9 cellular contexts compared by ENCODE assay signal in genomic region chrX:11558972-11559371, GRCh38.
DNase-seq lines count a peak whose midpoint lies in the region; ATAC-seq and TF ChIP-seq lines count a peak whose summit lies in the region.
"Had no signal": no experiment of that assay in that cellular context is flagged by ENCODE, and none has a peak within 500 bp of the region (broad histone marks: within the 10 kb centered on the region; RNA-seq: fewer than 3 reads in every experiment).

No MANE protein-coding gene starts in this region.

- H3K79me2 ChIP-seq in SK-N-SH (ENCODE audit: insufficient read depth) (no peaks in the 10 kb centered on the region), neural progenitor cell (ENCODE audit: low read depth) (no peaks in the 10 kb centered on the region)

- WGBS in SK-N-SH (ENCODE audit: low lambda C conversion rate), result 65% methylated on average over 4 of the region's 4 CpGs

- H3K36me3 ChIP-seq in A673 (ENCODE audit: insufficient read depth, low read length, poor library complexity, severe bottlenecking) (no peaks in the 10 kb centered on the region), SK-N-SH (replicated peaks in 1 of 2; ENCODE audit: control insufficient read depth in 1 of 2, insufficient read depth in 2 of 2, low read length in 1 of 2) (no peaks in the 10 kb centered on the region), neural progenitor cell (no peaks in the 10 kb centered on the region)
- H3K36me3 ChIP-seq: thoracic aorta had no signal

- H3K4me2 ChIP-seq in SK-N-SH (no peak overlapping the region), neural progenitor cell (no peak overlapping the region)

- TF ChIP-seq RAD21 in SK-N-SH (IDR thresholded peaks at IDR 0.05; ENCODE audit: low read length), result no peak

- BruUV-seq in A673 (replicated peaks; lab: Mats Ljungman, UMichigan), result no TSS peak

- H3K27ac ChIP-seq in A673 (ENCODE audit: low read depth, low read length, poor library complexity, severe bottlenecking), result no peak overlapping the region
- H3K27ac ChIP-seq in SK-N-SH (ENCODE audit: low read depth in 2 of 2, low read length in 1 of 2), result no peak overlapping the region
- no peak overlapping the region for H3K27ac ChIP-seq in neural progenitor cell
- H3K27ac ChIP-seq: thoracic aorta had no signal

- intact Hi-C loops in A673 (cut with micrococcal nuclease; ENCODE audit: unreplicated experiment), result no loop called here

- H4K20me1 ChIP-seq in SK-N-SH (ENCODE audit: insufficient read depth), result no peaks in the 10 kb centered on the region
- H4K20me1 ChIP-seq in neural progenitor cell (ENCODE audit: low read depth), result no peaks in the 10 kb centered on the region

- H3K9me3 ChIP-seq in A673 (ENCODE audit: low read depth, low read length, poor library complexity, severe bottlenecking) (no peaks in the 10 kb centered on the region), SK-N-SH (no peaks in the 10 kb centered on the region), neural progenitor cell (ENCODE audit: low read depth) (no peaks in the 10 kb centered on the region)
- H3K9me3 ChIP-seq: thoracic aorta had no signal

- H3K27me3 Mint-ChIP-seq in neural progenitor cell (ENCODE audit: insufficient read depth, low read depth), result no peaks in the 10 kb centered on the region

- H3K4me3 ChIP-seq in A673 (ENCODE audit: low read depth, low read length, poor library complexity, severe bottlenecking) (no peak overlapping the region), SK-N-SH (ENCODE audit: low read depth in 2 of 2, low read length in 1 of 2) (no peak overlapping the region), astrocyte of the spinal cord (ENCODE audit: low read depth, low read length) (no peak overlapping the region), neural progenitor cell (no peak overlapping the region)
- H3K4me3 ChIP-seq: thoracic aorta had no signal

- H3K4me1 ChIP-seq in A673 (ENCODE audit: insufficient read depth, low read length, poor library complexity, severe bottlenecking) (no peaks in the 10 kb centered on the region), SK-N-SH (ENCODE audit: control insufficient read depth in 1 of 2, insufficient read depth in 2 of 2, low read depth in 1 of 2, low read length in 1 of 2) (no peaks in the 10 kb centered on the region), neural progenitor cell (no peaks in the 10 kb centered on the region)

- no peaks in the 10 kb centered on the region for H3K36me3 Mint-ChIP-seq in neural progenitor cell

- H3F3A ChIP-seq in SK-N-SH (replicated peaks; ENCODE audit: insufficient read depth), result no peaks in the 10 kb centered on the region
- no peaks in the 10 kb centered on the region for H3F3A ChIP-seq in neural progenitor cell (ENCODE audit: low read depth)

- TF ChIP-seq CTCF in A673 (conservative IDR thresholded peaks at IDR 0.05; ENCODE audit: low read depth, low read length) (peak; percentile 55), SK-N-SH (IDR thresholded peaks at IDR 0.05) (peak; percentile 59), astrocyte of the spinal cord (IDR thresholded peaks at IDR 0.05; ENCODE audit: low read depth, low read length) (peak; percentile 34), neural progenitor cell (IDR thresholded peaks at IDR 0.05) (peak; percentile 41)

- no peaks in the 10 kb centered on the region for H3K9me2 ChIP-seq in SK-N-SH

- no peak overlapping the region for H3K27ac Mint-ChIP-seq in neural progenitor cell

- H3K9ac ChIP-seq in SK-N-SH, result no peak overlapping the region
- no peak overlapping the region for H3K9ac ChIP-seq in neural progenitor cell

- H3K9me3 Mint-ChIP-seq in neural progenitor cell, result peaks cover 3% of the 10 kb centered on the region

- peak; percentile 85 for ATAC-seq in GM21360 (IDR thresholded peaks at IDR 0.05; ENCODE audit: unreplicated experiment)
- ATAC-seq in GM19023 (IDR thresholded peaks at IDR 0.05; ENCODE audit: unreplicated experiment), result no peak

- H2AFZ ChIP-seq in SK-N-SH (ENCODE audit: low read depth) (no peak overlapping the region), neural progenitor cell (replicated peaks) (no peak overlapping the region)

- POLR2A ChIA-PET in A673 (lab: Charles Lee; ENCODE audit: low non-redundant PET), result no interaction called here
- POLR2A ChIA-PET in SK-N-SH (lab: Yijun Ruan, JAX), result no interaction called here

- TF ChIP-seq EP300 in SK-N-SH (IDR thresholded peaks at IDR 0.05; ENCODE audit: borderline replicate concordance in 1 of 2, low read depth in 1 of 2, low read length in 1 of 2), result no peak

- CTCF ChIA-PET in A673 (lab: Charles Lee), result no interaction called here
- CTCF ChIA-PET in SK-N-SH (lab: Yijun Ruan, JAX), result interaction anchor here (1.4 kb wide), 1 partner anchor 18 kb away, joined by 3 read pairs; no protein-coding TSS in a partner anchor

- DNase-seq in A673 (ENCODE audit: low spot score) (peak; percentile 57), SK-N-SH (peak; percentile 44), astrocyte of the spinal cord (ENCODE audit: low read depth, low spot score) (no peak), neural progenitor cell (ENCODE audit: low spot score) (peak; percentile 15), NCI-H2107 (lab: John Stamatoyannopoulos, UW) (no peak), NCI-H2107 treated with DMSO at 0.1 percent for 48 hours (lab: John Stamatoyannopoulos, UW; ENCODE audit: unreplicated experiment) (no peak)

- in situ Hi-C loops in astrocyte of the spinal cord (cut with HindIII; ENCODE audit: low sequenced_read_pairs), result no loop called here

- no peaks in the 10 kb centered on the region for H3K4me1 Mint-ChIP-seq in neural progenitor cell

- H3K4me3 Mint-ChIP-seq in neural progenitor cell, result no peak overlapping the region

- H3K27me3 ChIP-seq in A673 (replicated peaks; ENCODE audit: insufficient read depth, low read depth, low read length, poor library complexity) (no peaks in the 10 kb centered on the region), SK-N-SH (ENCODE audit: insufficient read depth) (no peaks in the 10 kb centered on the region), neural progenitor cell (peaks cover 3% of the 10 kb centered on the region)

TF ChIP-seq in SK-N-SH, 30 proteins besides CTCF, POLR2A, EP300 and RAD21:
- peak; percentile 5; the same call in 1 of the 2 replicates for TF ChIP-seq SMC3 (IDR thresholded peaks at IDR 0.05; ENCODE audit: low read depth, low read length)
- TF ChIP-seq ELF1 (IDR thresholded peaks at IDR 0.05), result no peak
TF ChIP-seq in SK-N-SH: peak in this region for 1.

Comparison
In these comparisons a context has a peak if more than half of its experiments do, and no peak if none do; other contexts are left out.
1. DNase-seq: peak in A673 (single experiment), SK-N-SH (single experiment) and neural progenitor cell (single experiment); none in astrocyte of the spinal cord (single experiment), NCI-H2107 (single experiment) and NCI-H2107 treated with DMSO at 0.1 percent for 48 hours (single experiment).
2. Peak in every context shown above with its lines, with median percentiles within 50 percentile points of each other: CTCF ChIP-seq.